8 cellular contexts compared by ENCODE assay signal in the genomic region with DNA sequence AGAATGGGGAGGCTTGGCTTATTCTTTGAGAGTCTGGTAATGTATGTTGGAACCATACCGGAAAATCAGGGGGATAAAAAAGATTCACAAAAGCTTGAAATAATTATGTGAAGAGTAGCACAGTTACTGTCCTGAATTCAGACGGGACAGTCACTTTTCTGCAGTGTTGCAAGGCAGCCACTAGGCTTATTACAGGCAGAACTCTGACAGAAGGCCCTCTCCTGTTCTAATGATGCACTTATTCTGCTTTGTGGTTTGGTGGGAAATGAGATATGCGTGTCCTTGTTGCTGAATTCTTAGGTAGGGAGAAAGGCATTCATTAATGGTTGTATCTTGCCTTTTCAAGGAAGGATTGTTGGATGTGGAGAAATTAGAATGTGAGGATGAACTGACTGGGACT. TPM values are rescaled to one million over a fixed set of nuclear protein-coding genes. Genes with fewer than 3 reads are reported as not detected.
DNase-seq lines count a peak whose midpoint lies in the region; ATAC-seq, FAIRE-seq and TF ChIP-seq lines count a peak whose summit lies in the region.

No MANE protein-coding gene starts in this region.

- ATAC-seq in GM19023 (IDR thresholded peaks at IDR 0.05; ENCODE audit: unreplicated experiment) (peak; percentile 77), HG03378 (IDR thresholded peaks at IDR 0.05; ENCODE audit: unreplicated experiment) (peak; percentile 73), GM12878 (peak; percentile 92), Right ventricle myocardium superior (ENCODE audit: poor library complexity) (no peak)

- peak; percentile 69 for FAIRE-seq in GM12878 (lab: Jason Lieb, UNC)

- H3K9ac ChIP-seq in GM12878 (ENCODE audit: control insufficient read depth, insufficient read depth, low read length): no peak overlapping the region

- H3K36me3 ChIP-seq in GM12878 (ENCODE audit: control insufficient read depth in 2 of 2, insufficient read depth in 2 of 2, low read length in 1 of 2): no peaks in the 10 kb centered on the region

- TF ChIP-seq RAD21 in GM12878 (IDR thresholded peaks at IDR 0.05; ENCODE audit: insufficient read depth, low read depth, low read length): no peak

- H3K4me2 ChIP-seq in GM12878 (ENCODE audit: control insufficient read depth, insufficient read depth): no peak overlapping the region

- RAD21 ChIA-PET in GM12878 (lab: Charles Lee; ENCODE audit: unreplicated experiment): interaction anchor here (1.0 to 3.0 kb wide), 3 partner anchors 156 to 353 kb away, joined by 3 to 12 read pairs (median 5); a partner anchor contains a TSS

- peak; percentile 11 to 44 (median 33); a peak in 4 of 6 replicates for TF ChIP-seq CTCF in GM12878 (IDR thresholded peaks at IDR 0.05 in 2 of 3, conservative IDR thresholded peaks at IDR 0.05 in 1 of 3; ENCODE audit: control insufficient read depth in 2 of 3, extremely low read depth in 1 of 3, insufficient read depth in 1 of 3, low read depth in 3 of 3, low read length in 3 of 3)

- BruUV-seq in GM12878 (replicated peaks; lab: Mats Ljungman, UMichigan): no TSS peak

- in situ Hi-C loops in GM12878 (cut with MboI): loop anchor here (25.0 kb wide), 2 partner anchors 809 to 984 kb away; no protein-coding TSS in a partner anchor

- intact Hi-C loops in GM12878 (cut with micrococcal nuclease; ENCODE audit: unreplicated experiment) (no loop called here), Right ventricle myocardium superior (cut with DNase I) (no loop called here)

- no peak overlapping the region for H3K27ac ChIP-seq in GM12878 (ENCODE audit: control insufficient read depth, insufficient read depth)

- no peaks in the 10 kb centered on the region for H3K27me3 ChIP-seq in GM12878 (replicated peaks in 1 of 2; ENCODE audit: control insufficient read depth in 2 of 2, insufficient read depth in 2 of 2, low read length in 1 of 2)

- H3K9me3 ChIP-seq in GM12878 (replicated peaks; ENCODE audit: control insufficient read depth, insufficient read depth, low read length): no peaks in the 10 kb centered on the region

- no peaks in the 10 kb centered on the region for H3K4me1 ChIP-seq in GM12878 (ENCODE audit: control insufficient read depth, insufficient read depth, low read length)

- SMC1A ChIA-PET in GM12878 (lab: Charles Lee; ENCODE audit: uncharacterized antibody, unreplicated experiment): interaction anchor here (0.9 to 3.2 kb wide), 7 partner anchors 9 to 353 kb away, joined by 3 to 14 read pairs (median 3); no protein-coding TSS in a partner anchor

- DNase-seq in AG08395 (ENCODE audit: low spot score) (peak; percentile 47), GM12878 (ENCODE audit: low read depth, low spot score) (no peak), renal cortical epithelial cell (ENCODE audit: low read depth) (peak; percentile 29), COLO668 (lab: John Stamatoyannopoulos, UW; ENCODE audit: unreplicated experiment) (no peak), NCI-H1436 treated with DMSO at 0.1 percent for 48 hours (lab: John Stamatoyannopoulos, UW) (no peak), Right ventricle myocardium superior (no peak)

- H3K4me3 ChIP-seq in GM12878: no peak overlapping the region

- TF ChIP-seq POLR2A in GM12878 (IDR thresholded peaks at IDR 0.05; ENCODE audit: low read depth, low read length): no peak

- H4K20me1 ChIP-seq in GM12878 (ENCODE audit: control insufficient read depth, insufficient read depth): no peaks in the 10 kb centered on the region

- WGBS in GM12878 (ENCODE audit: insufficient coverage, insufficient replicate concordance, low lambda C conversion rate, missing lambda C conversion rate): 32% methylated on average over 3 of the region's 3 CpGs

- H2AFZ ChIP-seq in GM12878 (ENCODE audit: control insufficient read depth, low read depth, low read length): no peak overlapping the region

- no peak for TF ChIP-seq EP300 in GM12878 (IDR thresholded peaks at IDR 0.05; ENCODE audit: borderline replicate concordance in 1 of 2, control insufficient read depth in 1 of 2, low read depth in 2 of 2, low read length in 2 of 2)

- POLR2A ChIA-PET in GM12878 (lab: Charles Lee): no interaction called here

- H3K79me2 ChIP-seq in GM12878 (ENCODE audit: control insufficient read depth, insufficient read depth, low read length): no peaks in the 10 kb centered on the region

- CTCF ChIA-PET in GM12878 (lab: Yijun Ruan, JAX): interaction anchor here (0.7 to 2.8 kb wide), 13 partner anchors 9 to 352 kb away, joined by 3 to 10 read pairs (median 3); a partner anchor contains a TSS

TF ChIP-seq in GM12878, 131 proteins besides CTCF, POLR2A, EP300 and RAD21 (continues in another document):
- TF ChIP-seq PAX8 (IDR thresholded peaks at IDR 0.05) (no peak), PAX5 (IDR thresholded peaks at IDR 0.05; ENCODE audit: borderline replicate concordance, low read depth, low read length) (no peak), ZNF274 (IDR thresholded peaks at IDR 0.05; ENCODE audit: insufficient read depth, insufficient read length) (no peak), LARP7 (IDR thresholded peaks at IDR 0.05) (no peak)
- TF ChIP-seq, protein P1, sequence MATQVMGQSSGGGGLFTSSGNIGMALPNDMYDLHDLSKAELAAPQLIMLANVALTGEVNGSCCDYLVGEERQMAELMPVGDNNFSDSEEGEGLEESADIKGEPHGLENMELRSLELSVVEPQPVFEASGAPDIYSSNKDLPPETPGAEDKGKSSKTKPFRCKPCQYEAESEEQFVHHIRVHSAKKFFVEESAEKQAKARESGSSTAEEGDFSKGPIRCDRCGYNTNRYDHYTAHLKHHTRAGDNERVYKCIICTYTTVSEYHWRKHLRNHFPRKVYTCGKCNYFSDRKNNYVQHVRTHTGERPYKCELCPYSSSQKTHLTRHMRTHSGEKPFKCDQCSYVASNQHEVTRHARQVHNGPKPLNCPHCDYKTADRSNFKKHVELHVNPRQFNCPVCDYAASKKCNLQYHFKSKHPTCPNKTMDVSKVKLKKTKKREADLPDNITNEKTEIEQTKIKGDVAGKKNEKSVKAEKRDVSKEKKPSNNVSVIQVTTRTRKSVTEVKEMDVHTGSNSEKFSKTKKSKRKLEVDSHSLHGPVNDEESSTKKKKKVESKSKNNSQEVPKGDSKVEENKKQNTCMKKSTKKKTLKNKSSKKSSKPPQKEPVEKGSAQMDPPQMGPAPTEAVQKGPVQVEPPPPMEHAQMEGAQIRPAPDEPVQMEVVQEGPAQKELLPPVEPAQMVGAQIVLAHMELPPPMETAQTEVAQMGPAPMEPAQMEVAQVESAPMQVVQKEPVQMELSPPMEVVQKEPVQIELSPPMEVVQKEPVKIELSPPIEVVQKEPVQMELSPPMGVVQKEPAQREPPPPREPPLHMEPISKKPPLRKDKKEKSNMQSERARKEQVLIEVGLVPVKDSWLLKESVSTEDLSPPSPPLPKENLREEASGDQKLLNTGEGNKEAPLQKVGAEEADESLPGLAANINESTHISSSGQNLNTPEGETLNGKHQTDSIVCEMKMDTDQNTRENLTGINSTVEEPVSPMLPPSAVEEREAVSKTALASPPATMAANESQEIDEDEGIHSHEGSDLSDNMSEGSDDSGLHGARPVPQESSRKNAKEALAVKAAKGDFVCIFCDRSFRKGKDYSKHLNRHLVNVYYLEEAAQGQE (IDR thresholded peaks at IDR 0.05; ENCODE audit: low read depth, low read length): no peak
- TF ChIP-seq, protein P2, sequence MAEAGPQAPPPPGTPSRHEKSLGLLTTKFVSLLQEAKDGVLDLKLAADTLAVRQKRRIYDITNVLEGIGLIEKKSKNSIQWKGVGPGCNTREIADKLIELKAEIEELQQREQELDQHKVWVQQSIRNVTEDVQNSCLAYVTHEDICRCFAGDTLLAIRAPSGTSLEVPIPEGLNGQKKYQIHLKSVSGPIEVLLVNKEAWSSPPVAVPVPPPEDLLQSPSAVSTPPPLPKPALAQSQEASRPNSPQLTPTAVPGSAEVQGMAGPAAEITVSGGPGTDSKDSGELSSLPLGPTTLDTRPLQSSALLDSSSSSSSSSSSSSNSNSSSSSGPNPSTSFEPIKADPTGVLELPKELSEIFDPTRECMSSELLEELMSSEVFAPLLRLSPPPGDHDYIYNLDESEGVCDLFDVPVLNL (IDR thresholded peaks at IDR 0.05; ENCODE audit: low read depth, low read length): no peak

RNA-seq across cellular contexts. Expression of a gene that starts 37.2 kb away (rescaled TPM):
- total RNA-seq in GM12878 (2013; cell fraction: nucleolus; rRNA removed): 72.4 and 76.1 TPM in 2 replicates
- total RNA-seq in GM12878 (2014; rRNA removed) (0.98 and 1.2 TPM in 2 replicates), GM12878 (2014; rRNA removed; fragmentation: Illumina TruSeq; extraction: Trizol) (1.5 and 1.7 TPM in 2 replicates), GM12878 (2021) (0.90 and 0.98 TPM in 2 replicates), renal cortical epithelial cell (8.2 and 54.1 TPM in 2 replicates), Right ventricle myocardium superior (25.1 TPM)
- polyA plus RNA-seq in GM12878 (2011; ENCODE audit: low read depth): 0.92 TPM
- polyA plus RNA-seq in GM12878 (2011; rRNA removed) (38.5 and 43.9 TPM in 2 replicates), GM12878 (2014; fragmentation: Illumina TruSeq; extraction: Trizol) (2.1 and 3.6 TPM in 2 replicates), GM12878 (2014; fragmentation: Nextera tagmentation; extraction: Ambion mirVana) (1 to 10 TPM in 1 of 2 experiments, under 1 TPM in 1; 0.60 to 1.1 TPM), GM12878 (2014; rRNA removed) (0.77 and 1.0 TPM in 2 replicates), GM12878 (2016; fragmentation: Nextera tagmentation; extraction: Ambion mirVana) (1 to 10 TPM; 2.1 to 3.0 TPM)
- polyA plus RNA-seq in GM12878 (2011; cell fraction: cytosol; rRNA removed): 20.0 and 24.0 TPM in 2 replicates
- 24.7 and 33.3 TPM in 2 replicates for polyA plus RNA-seq in GM12878 (2011; cell fraction: nucleus; rRNA removed)
- 1.2 and 1.9 TPM in 2 replicates for polyA plus RNA-seq in GM12878 (2012)
- polyA minus RNA-seq in GM12878 (2011; rRNA and poly(A)+ RNA removed): 31.7 and 50.3 TPM in 2 replicates
- polyA minus RNA-seq in GM12878 (2011; cell fraction: cytosol; rRNA and poly(A)+ RNA removed): 12.6 and 14.8 TPM in 2 replicates
- 13.0 and 13.1 TPM in 2 replicates for polyA minus RNA-seq in GM12878 (2011; cell fraction: nucleus; rRNA and poly(A)+ RNA removed)

Comparison
In these comparisons a context has a peak if more than half of its experiments do, and no peak if none do; other contexts are left out.
1. DNase-seq: peak in AG08395 (single experiment) and renal cortical epithelial cell (single experiment); none in GM12878 (single experiment), COLO668 (single experiment), NCI-H1436 treated with DMSO at 0.1 percent for 48 hours (single experiment) and Right ventricle myocardium superior (single experiment).